1 cellular context compared by ENCODE assay signal in the genomic region with DNA sequence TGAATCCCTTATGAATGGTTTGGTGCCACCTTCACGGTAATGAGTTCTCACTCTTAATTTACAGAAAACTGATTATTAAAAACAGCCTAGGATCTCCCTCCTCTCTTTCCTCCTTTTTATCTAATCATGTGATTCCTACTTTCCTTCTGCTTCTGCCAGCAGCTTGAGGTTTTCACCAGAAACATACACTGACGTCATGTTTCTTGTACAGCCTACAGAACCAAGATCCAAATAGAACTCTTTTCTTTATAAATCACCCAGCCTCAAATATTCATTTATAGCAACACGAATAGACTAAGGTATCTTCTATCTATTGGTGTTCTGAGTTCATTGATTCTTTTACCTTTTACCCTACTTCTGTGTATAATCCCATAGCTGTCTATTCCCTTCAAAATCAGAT.
TF ChIP-seq lines count a peak whose summit lies in the region.

No MANE protein-coding gene starts in this region.

TF ChIP-seq in HepG2, 621 proteins besides CTCF, POLR2A, EP300 and RAD21 (continued from another document):
- TF ChIP-seq, protein P1, sequence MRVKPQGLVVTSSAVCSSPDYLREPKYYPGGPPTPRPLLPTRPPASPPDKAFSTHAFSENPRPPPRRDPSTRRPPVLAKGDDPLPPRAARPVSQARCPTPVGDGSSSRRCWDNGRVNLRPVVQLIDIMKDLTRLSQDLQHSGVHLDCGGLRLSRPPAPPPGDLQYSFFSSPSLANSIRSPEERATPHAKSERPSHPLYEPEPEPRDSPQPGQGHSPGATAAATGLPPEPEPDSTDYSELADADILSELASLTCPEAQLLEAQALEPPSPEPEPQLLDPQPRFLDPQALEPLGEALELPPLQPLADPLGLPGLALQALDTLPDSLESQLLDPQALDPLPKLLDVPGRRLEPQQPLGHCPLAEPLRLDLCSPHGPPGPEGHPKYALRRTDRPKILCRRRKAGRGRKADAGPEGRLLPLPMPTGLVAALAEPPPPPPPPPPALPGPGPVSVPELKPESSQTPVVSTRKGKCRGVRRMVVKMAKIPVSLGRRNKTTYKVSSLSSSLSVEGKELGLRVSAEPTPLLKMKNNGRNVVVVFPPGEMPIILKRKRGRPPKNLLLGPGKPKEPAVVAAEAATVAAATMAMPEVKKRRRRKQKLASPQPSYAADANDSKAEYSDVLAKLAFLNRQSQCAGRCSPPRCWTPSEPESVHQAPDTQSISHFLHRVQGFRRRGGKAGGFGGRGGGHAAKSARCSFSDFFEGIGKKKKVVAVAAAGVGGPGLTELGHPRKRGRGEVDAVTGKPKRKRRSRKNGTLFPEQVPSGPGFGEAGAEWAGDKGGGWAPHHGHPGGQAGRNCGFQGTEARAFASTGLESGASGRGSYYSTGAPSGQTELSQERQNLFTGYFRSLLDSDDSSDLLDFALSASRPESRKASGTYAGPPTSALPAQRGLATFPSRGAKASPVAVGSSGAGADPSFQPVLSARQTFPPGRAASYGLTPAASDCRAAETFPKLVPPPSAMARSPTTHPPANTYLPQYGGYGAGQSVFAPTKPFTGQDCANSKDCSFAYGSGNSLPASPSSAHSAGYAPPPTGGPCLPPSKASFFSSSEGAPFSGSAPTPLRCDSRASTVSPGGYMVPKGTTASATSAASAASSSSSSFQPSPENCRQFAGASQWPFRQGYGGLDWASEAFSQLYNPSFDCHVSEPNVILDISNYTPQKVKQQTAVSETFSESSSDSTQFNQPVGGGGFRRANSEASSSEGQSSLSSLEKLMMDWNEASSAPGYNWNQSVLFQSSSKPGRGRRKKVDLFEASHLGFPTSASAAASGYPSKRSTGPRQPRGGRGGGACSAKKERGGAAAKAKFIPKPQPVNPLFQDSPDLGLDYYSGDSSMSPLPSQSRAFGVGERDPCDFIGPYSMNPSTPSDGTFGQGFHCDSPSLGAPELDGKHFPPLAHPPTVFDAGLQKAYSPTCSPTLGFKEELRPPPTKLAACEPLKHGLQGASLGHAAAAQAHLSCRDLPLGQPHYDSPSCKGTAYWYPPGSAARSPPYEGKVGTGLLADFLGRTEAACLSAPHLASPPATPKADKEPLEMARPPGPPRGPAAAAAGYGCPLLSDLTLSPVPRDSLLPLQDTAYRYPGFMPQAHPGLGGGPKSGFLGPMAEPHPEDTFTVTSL (CRISPR knock-in tag; IDR thresholded peaks at IDR 0.05; ENCODE audit: borderline replicate concordance): no peak
TF ChIP-seq in HepG2: peak in this region for 2.
